ENCODE assay signal across 13 cellular contexts in the genomic region with DNA sequence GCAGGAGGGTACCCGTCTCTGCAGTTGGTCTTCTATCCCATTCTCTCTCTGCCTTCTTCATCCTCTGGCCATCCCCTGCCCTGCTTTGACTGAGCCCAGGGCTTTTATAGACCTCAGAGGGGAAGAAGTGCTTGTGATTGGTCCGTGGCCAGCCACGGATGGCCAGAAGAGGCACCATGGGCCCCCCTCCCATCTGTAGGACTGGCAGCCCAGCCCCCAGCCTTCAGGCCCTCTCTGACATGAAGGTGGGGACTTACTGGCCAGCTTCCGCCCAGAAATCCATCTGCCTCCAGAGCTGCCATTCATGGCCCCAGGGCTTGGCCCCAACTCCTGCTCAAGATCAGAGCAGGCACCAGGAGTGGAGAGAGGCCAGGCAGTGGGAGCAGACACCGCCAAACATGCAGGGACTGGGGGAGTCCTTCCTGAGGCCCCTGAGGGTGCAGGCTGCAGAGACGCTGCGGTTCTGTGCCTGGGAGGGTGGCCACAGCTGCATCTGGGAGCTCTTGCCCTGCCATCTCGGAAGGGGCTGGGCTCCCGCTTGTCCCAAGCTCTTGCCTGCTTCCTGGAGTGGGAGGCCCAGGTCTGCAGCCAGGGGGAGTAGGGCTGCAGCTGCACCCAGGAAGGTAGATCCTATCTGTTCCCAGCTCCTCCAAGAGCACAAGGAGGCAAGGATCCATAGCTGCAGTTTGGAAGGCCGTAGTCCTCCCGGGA.
"Had no signal": no experiment of that assay in that cellular context is flagged by ENCODE, and none has a peak within 500 bp of the region (broad histone marks: within the 10 kb centered on the region; RNA-seq: fewer than 3 reads in every experiment).

No MANE protein-coding gene starts in this region.

- DNase-seq: activated CD4-positive, alpha-beta memory T cell treated with anti-CD3 and anti-CD28 coated beads for 36 hours; activated CD4-positive, CD25-positive, alpha-beta regulatory T cell treated with anti-CD3 and anti-CD28 coated beads, Interleukin-2, amount 50 U/mL, for 72 hours; activated effector memory CD4-positive, alpha-beta T cell treated with anti-CD3 and anti-CD28 coated beads, Interleukin-2, amount 50 U/mL, for 16 hours; activated T-cell treated with anti-CD3 and anti-CD28 coated beads, Interleukin-2, amount 50 U/mL, for 4 hours; left ventricle myocardium superior; psoas muscle; right lobe of liver; stomach; testis had no signal

- H3K27ac Mint-ChIP-seq: activated CD4-positive, alpha-beta memory T cell treated with anti-CD3 and anti-CD28 coated beads for 36 hours; activated naive CD4-positive, alpha-beta T cell treated with anti-CD3 and anti-CD28 coated beads, Interleukin-2, amount 50 U/mL, for 72 hours; nephron had no signal

- H3K4me1 ChIP-seq: psoas muscle, right lobe of liver, stomach, testis had no signal

- H3K4me3 ChIP-seq: cardiac muscle cell, psoas muscle, right lobe of liver, stomach had no signal

- H3K36me3 ChIP-seq: cardiac muscle cell, right lobe of liver, stomach had no signal

- H3K4me1 Mint-ChIP-seq: nephron had no signal

- H3K4me3 Mint-ChIP-seq: activated CD4-positive, alpha-beta memory T cell treated with anti-CD3 and anti-CD28 coated beads for 36 hours; activated T-cell treated with anti-CD3 and anti-CD28 coated beads, Interleukin-2, amount 50 U/mL, for 4 hours; nephron had no signal

- ATAC-seq: activated naive CD4-positive, alpha-beta T cell treated with anti-CD3 and anti-CD28 coated beads, Interleukin-2, amount 50 U/mL, for 72 hours; activated T-cell treated with anti-CD3 and anti-CD28 coated beads, Interleukin-2, amount 50 U/mL, for 4 hours; esophagus mucosa; left ventricle myocardium superior; psoas muscle had no signal

- H3K9me3 ChIP-seq: psoas muscle, right lobe of liver, stomach, testis had no signal

- H3K27me3 ChIP-seq: cardiac muscle cell, right lobe of liver, stomach, testis had no signal

- H3K27ac ChIP-seq: cardiac muscle cell, psoas muscle, right lobe of liver, stomach, testis had no signal

- H3K27me3 Mint-ChIP-seq: activated CD4-positive, alpha-beta memory T cell treated with anti-CD3 and anti-CD28 coated beads for 36 hours had no signal
